In the genomic region with DNA sequence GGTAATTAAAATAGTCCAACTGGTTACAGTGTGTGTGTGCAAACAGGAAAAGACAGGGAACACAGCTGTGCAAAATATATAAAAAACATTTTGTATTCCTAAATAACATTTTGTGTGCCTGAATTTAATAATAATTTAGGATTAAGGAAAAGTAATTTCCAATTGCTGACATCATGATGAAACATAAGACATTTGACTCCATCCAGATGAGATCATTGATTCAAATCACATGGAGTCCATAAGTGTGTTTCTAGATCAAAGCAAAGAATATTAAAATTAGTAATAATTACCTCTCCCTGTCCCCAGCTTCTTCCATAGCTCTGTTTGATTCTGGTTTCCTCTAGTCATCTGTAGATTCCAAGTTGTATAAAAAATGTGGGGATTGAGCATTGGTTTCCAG, we compare ENCODE assay signal across 22 cellular contexts.
DNase-seq lines count a peak whose midpoint lies in the region; ATAC-seq and TF ChIP-seq lines count a peak whose summit lies in the region.
"Had no signal": no experiment of that assay in that cellular context is flagged by ENCODE, and none has a peak within 500 bp of the region (broad histone marks: within the 10 kb centered on the region; RNA-seq: fewer than 3 reads in every experiment).

No MANE protein-coding gene starts in this region.

- H3K4me3 ChIP-seq in fibroblast of mammary gland (ENCODE audit: control insufficient read depth, low read depth, low read length): no peak overlapping the region
- H3K4me3 ChIP-seq: BLaER1, GM12878 had no signal

- H3K27me3 Mint-ChIP-seq in activated CD4-positive, alpha-beta T cell treated with anti-CD3 and anti-CD28 coated beads for 36 hours: peaks cover 3% of the 10 kb centered on the region
- H3K27me3 Mint-ChIP-seq in activated naive CD4-positive, alpha-beta T cell treated with anti-CD3 and anti-CD28 coated beads for 36 hours (ENCODE audit: low read depth): no peaks in the 10 kb centered on the region
- no peaks in the 10 kb centered on the region for H3K27me3 Mint-ChIP-seq in activated naive CD4-positive, alpha-beta T cell treated with anti-CD3 and anti-CD28 coated beads, Interleukin-2, amount 10 ng/mL, durations not matched to agents 7 days and 5 days
- peaks cover 1% of the 10 kb centered on the region for H3K27me3 Mint-ChIP-seq in activated naive CD8-positive, alpha-beta T cell

- POLR2A ChIA-PET in activated CD4-positive, alpha-beta T cell treated with anti-CD3 and anti-CD28 coated beads for 36 hours (lab: Charles Lee): interaction anchor here (0.5 kb wide), 1 partner anchor 174 kb away, joined by 3 read pairs; no protein-coding TSS in a partner anchor

- H3K4me3 Mint-ChIP-seq in activated CD4-positive, alpha-beta T cell treated with anti-CD3 and anti-CD28 coated beads for 36 hours: no peak overlapping the region
- no peak overlapping the region for H3K4me3 Mint-ChIP-seq in activated naive CD4-positive, alpha-beta T cell treated with anti-CD3 and anti-CD28 coated beads for 36 hours
- no peak overlapping the region for H3K4me3 Mint-ChIP-seq in activated naive CD4-positive, alpha-beta T cell treated with anti-CD3 and anti-CD28 coated beads, Interleukin-2, amount 10 ng/mL, durations not matched to agents 7 days and 5 days
- H3K4me3 Mint-ChIP-seq in activated naive CD8-positive, alpha-beta T cell: peak overlapping the region; percentile 65
- H3K4me3 Mint-ChIP-seq: CD4-positive, alpha-beta T cell had no signal

- ATAC-seq in activated CD4-positive, alpha-beta T cell treated with anti-CD3 and anti-CD28 coated beads for 36 hours: no peak
- no peak for ATAC-seq in HG02678 (IDR thresholded peaks at IDR 0.05; ENCODE audit: unreplicated experiment)
- ATAC-seq: GM12878, Right ventricle myocardium inferior had no signal

- H3K9me3 Mint-ChIP-seq in activated CD4-positive, alpha-beta T cell treated with anti-CD3 and anti-CD28 coated beads for 36 hours (ENCODE audit: low read depth): no peaks in the 10 kb centered on the region
- H3K9me3 Mint-ChIP-seq in activated naive CD4-positive, alpha-beta T cell treated with anti-CD3 and anti-CD28 coated beads for 36 hours: no peaks in the 10 kb centered on the region
- H3K9me3 Mint-ChIP-seq in activated naive CD4-positive, alpha-beta T cell treated with anti-CD3 and anti-CD28 coated beads, Interleukin-2, amount 10 ng/mL, durations not matched to agents 7 days and 5 days: no peaks in the 10 kb centered on the region
- no peaks in the 10 kb centered on the region for H3K9me3 Mint-ChIP-seq in activated naive CD8-positive, alpha-beta T cell (ENCODE audit: low read depth)
- H3K9me3 Mint-ChIP-seq: CD4-positive, alpha-beta T cell had no signal

- peak overlapping the region; percentile 76 for H3K27ac Mint-ChIP-seq in activated CD4-positive, alpha-beta T cell treated with anti-CD3 and anti-CD28 coated beads for 36 hours
- peak overlapping the region; percentile 78 for H3K27ac Mint-ChIP-seq in activated naive CD4-positive, alpha-beta T cell treated with anti-CD3 and anti-CD28 coated beads for 36 hours
- H3K27ac Mint-ChIP-seq in activated naive CD4-positive, alpha-beta T cell treated with anti-CD3 and anti-CD28 coated beads, Interleukin-2, amount 10 ng/mL, durations not matched to agents 7 days and 5 days: no peak overlapping the region
- peak overlapping the region; percentile 88 for H3K27ac Mint-ChIP-seq in activated naive CD8-positive, alpha-beta T cell
- H3K27ac Mint-ChIP-seq: CD4-positive, alpha-beta T cell had no signal

- DNase-seq in activated CD4-positive, alpha-beta T cell treated with anti-CD3 and anti-CD28 coated beads for 36 hours: no peak
- DNase-seq in activated CD4-positive, alpha-beta T cell treated with anti-CD3 and anti-CD28 coated beads, Interleukin-2, amount 50 U/mL, for 48 hours: no peak
- no peak for DNase-seq in activated naive CD4-positive, alpha-beta T cell treated with anti-CD3 and anti-CD28 coated beads for 36 hours
- no peak for DNase-seq in activated naive CD4-positive, alpha-beta T cell treated with anti-CD3 and anti-CD28 coated beads, Interleukin-2, amount 10 ng/mL, durations not matched to agents 7 days and 5 days
- peak; percentile 62 for DNase-seq in fibroblast of mammary gland (ENCODE audit: low read depth)
- no peak for DNase-seq in activated effector memory CD4-positive, alpha-beta T cell treated with Interleukin-2 at 50 U/mL for 16 hours
- DNase-seq: ACHN; CD4-positive, alpha-beta T cell; COR-L47; DND-41; GOT3; IMR-90; Karpas-422; NCI-H1694 treated with DMSO at 0.1 percent for 48 hours; NCI-H2081 treated with DMSO at 0.1 percent for 48 hours; NCI-H446 treated with DMSO at 0.1 percent for 48 hours; NCI-H526 treated with DMSO at 0.1 percent for 48 hours had no signal

- CTCF ChIA-PET in activated CD4-positive, alpha-beta T cell treated with anti-CD3 and anti-CD28 coated beads for 36 hours (lab: Charles Lee): interaction anchor here (0.5 to 1.3 kb wide), 6 partner anchors 9 to 300 kb away, joined by 3 to 5 read pairs (median 3); no protein-coding TSS in a partner anchor
- CTCF ChIA-PET in activated naive CD4-positive, alpha-beta T cell treated with anti-CD3 and anti-CD28 coated beads for 36 hours (lab: Charles Lee): interaction anchor here (1.3 kb wide), 1 partner anchor 9 kb away, joined by 5 read pairs; no protein-coding TSS in a partner anchor
- CTCF ChIA-PET in activated naive CD4-positive, alpha-beta T cell treated with anti-CD3 and anti-CD28 coated beads, Interleukin-2, amount 10 ng/mL, durations not matched to agents 7 days and 5 days (lab: Charles Lee): no interaction called here

- peaks cover 45% of the 10 kb centered on the region for H3K4me1 Mint-ChIP-seq in activated CD4-positive, alpha-beta T cell treated with anti-CD3 and anti-CD28 coated beads for 36 hours
- peaks cover 38% of the 10 kb centered on the region for H3K4me1 Mint-ChIP-seq in activated naive CD4-positive, alpha-beta T cell treated with anti-CD3 and anti-CD28 coated beads for 36 hours (ENCODE audit: low read depth)
- peaks cover 32% of the 10 kb centered on the region for H3K4me1 Mint-ChIP-seq in activated naive CD4-positive, alpha-beta T cell treated with anti-CD3 and anti-CD28 coated beads, Interleukin-2, amount 10 ng/mL, durations not matched to agents 7 days and 5 days
- H3K4me1 Mint-ChIP-seq in activated naive CD8-positive, alpha-beta T cell (ENCODE audit: low read depth): peaks cover 41% of the 10 kb centered on the region

- no peaks in the 10 kb centered on the region for H3K36me3 Mint-ChIP-seq in activated CD4-positive, alpha-beta T cell treated with anti-CD3 and anti-CD28 coated beads for 36 hours (ENCODE audit: low read depth)
- H3K36me3 Mint-ChIP-seq in activated naive CD4-positive, alpha-beta T cell treated with anti-CD3 and anti-CD28 coated beads for 36 hours (ENCODE audit: low read depth): no peaks in the 10 kb centered on the region
- H3K36me3 Mint-ChIP-seq in activated naive CD4-positive, alpha-beta T cell treated with anti-CD3 and anti-CD28 coated beads, Interleukin-2, amount 10 ng/mL, durations not matched to agents 7 days and 5 days: no peaks in the 10 kb centered on the region
- no peaks in the 10 kb centered on the region for H3K36me3 Mint-ChIP-seq in activated naive CD8-positive, alpha-beta T cell

- TF ChIP-seq CTCF in fibroblast of mammary gland (conservative IDR thresholded peaks at IDR 0.05; ENCODE audit: control insufficient read depth, insufficient read depth, low read depth, low read length): no peak

- intact Hi-C loops in activated CD4-positive, alpha-beta T cell treated with anti-CD3 and anti-CD28 coated beads for 36 hours (cut with DNase I, micrococcal nuclease): no loop called here
- intact Hi-C loops in activated naive CD4-positive, alpha-beta T cell treated with anti-CD3 and anti-CD28 coated beads for 36 hours (cut with micrococcal nuclease): no loop called here
